ENCODE assay signal across 1 cellular context in the genomic region with DNA sequence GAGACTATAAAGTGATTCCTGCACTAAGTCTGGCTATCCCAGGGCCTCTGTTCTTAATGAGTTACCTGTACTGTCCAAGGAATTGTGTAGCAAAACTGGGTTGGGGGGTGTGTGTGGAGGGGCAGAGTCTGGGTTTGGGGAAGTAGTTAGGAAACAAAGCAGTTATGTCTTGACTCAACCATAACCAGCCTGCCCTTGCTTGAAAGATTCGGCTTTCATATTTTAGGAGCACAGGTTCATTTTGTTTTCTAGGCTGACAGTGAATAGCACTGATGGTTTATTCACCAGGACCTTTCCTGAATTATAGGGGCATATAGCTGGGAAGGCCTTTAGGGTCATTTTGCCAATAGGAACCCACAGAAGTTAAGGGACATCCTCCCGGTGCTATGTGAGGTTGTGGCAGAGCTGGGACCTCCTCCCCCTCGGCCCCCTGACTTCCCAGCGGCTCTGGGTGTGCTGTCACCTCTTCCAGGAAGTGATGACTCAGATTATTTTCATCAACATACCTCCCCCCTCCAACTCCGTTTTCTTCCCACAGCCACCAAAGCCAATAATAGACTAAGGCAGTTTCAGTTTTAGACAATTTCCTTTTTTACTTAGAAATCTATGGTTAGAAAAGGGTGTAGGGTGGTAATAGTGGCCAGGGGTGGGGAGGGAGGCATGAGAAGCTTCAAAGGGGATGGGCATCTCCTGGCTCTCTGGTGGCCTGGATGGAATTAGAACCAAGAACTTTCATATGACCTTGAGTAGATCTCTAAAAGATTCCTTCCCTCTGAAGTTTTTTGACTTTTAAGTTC.
TF ChIP-seq lines count a peak whose summit lies in the region.

No MANE protein-coding gene starts in this region.

TF ChIP-seq in GM12878, 131 proteins besides CTCF, POLR2A, EP300 and RAD21 (continued from another document and continues in another):
- TF ChIP-seq, protein P1, sequence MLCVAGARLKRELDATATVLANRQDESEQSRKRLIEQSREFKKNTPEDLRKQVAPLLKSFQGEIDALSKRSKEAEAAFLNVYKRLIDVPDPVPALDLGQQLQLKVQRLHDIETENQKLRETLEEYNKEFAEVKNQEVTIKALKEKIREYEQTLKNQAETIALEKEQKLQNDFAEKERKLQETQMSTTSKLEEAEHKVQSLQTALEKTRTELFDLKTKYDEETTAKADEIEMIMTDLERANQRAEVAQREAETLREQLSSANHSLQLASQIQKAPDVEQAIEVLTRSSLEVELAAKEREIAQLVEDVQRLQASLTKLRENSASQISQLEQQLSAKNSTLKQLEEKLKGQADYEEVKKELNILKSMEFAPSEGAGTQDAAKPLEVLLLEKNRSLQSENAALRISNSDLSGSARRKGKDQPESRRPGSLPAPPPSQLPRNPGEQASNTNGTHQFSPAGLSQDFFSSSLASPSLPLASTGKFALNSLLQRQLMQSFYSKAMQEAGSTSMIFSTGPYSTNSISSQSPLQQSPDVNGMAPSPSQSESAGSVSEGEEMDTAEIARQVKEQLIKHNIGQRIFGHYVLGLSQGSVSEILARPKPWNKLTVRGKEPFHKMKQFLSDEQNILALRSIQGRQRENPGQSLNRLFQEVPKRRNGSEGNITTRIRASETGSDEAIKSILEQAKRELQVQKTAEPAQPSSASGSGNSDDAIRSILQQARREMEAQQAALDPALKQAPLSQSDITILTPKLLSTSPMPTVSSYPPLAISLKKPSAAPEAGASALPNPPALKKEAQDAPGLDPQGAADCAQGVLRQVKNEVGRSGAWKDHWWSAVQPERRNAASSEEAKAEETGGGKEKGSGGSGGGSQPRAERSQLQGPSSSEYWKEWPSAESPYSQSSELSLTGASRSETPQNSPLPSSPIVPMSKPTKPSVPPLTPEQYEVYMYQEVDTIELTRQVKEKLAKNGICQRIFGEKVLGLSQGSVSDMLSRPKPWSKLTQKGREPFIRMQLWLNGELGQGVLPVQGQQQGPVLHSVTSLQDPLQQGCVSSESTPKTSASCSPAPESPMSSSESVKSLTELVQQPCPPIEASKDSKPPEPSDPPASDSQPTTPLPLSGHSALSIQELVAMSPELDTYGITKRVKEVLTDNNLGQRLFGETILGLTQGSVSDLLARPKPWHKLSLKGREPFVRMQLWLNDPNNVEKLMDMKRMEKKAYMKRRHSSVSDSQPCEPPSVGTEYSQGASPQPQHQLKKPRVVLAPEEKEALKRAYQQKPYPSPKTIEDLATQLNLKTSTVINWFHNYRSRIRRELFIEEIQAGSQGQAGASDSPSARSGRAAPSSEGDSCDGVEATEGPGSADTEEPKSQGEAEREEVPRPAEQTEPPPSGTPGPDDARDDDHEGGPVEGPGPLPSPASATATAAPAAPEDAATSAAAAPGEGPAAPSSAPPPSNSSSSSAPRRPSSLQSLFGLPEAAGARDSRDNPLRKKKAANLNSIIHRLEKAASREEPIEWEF (IDR thresholded peaks at IDR 0.05; ENCODE audit: insufficient replicate concordance, low read depth, low read length), result no peak
- no peak for TF ChIP-seq MYB (IDR thresholded peaks at IDR 0.05; ENCODE audit: borderline replicate concordance, low read depth, low read length)
- TF ChIP-seq, protein P2, sequence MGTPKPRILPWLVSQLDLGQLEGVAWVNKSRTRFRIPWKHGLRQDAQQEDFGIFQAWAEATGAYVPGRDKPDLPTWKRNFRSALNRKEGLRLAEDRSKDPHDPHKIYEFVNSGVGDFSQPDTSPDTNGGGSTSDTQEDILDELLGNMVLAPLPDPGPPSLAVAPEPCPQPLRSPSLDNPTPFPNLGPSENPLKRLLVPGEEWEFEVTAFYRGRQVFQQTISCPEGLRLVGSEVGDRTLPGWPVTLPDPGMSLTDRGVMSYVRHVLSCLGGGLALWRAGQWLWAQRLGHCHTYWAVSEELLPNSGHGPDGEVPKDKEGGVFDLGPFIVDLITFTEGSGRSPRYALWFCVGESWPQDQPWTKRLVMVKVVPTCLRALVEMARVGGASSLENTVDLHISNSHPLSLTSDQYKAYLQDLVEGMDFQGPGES (IDR thresholded peaks at IDR 0.05), result no peak
- TF ChIP-seq TBL1XR1 (IDR thresholded peaks at IDR 0.05; ENCODE audit: low read depth, low read length), result peak; percentile 96
- TF ChIP-seq E2F8 (IDR thresholded peaks at IDR 0.05; ENCODE audit: low read depth, partially characterized antibody), result no peak
- no peak for TF ChIP-seq HDAC6 (IDR thresholded peaks at IDR 0.05; ENCODE audit: unreplicated experiment)
- no peak for TF ChIP-seq RB1 (IDR thresholded peaks at IDR 0.05; ENCODE audit: borderline replicate concordance)
- no peak for TF ChIP-seq FOXK2 (IDR thresholded peaks at IDR 0.05)
- TF ChIP-seq POLR2AphosphoS2 (IDR thresholded peaks at IDR 0.05; ENCODE audit: low read depth, low read length), result no peak
- no peak for TF ChIP-seq BRCA1 (IDR thresholded peaks at IDR 0.05; ENCODE audit: low read depth, low read length)
- no peak for TF ChIP-seq KDM1A (IDR thresholded peaks at IDR 0.05; ENCODE audit: borderline replicate concordance)
- TF ChIP-seq NFXL1 (IDR thresholded peaks at IDR 0.05; ENCODE audit: borderline replicate concordance), result no peak
- TF ChIP-seq IKZF2 (IDR thresholded peaks at IDR 0.05), result peak; percentile 99
- TF ChIP-seq SP1 (IDR thresholded peaks at IDR 0.05; ENCODE audit: low read depth, low read length), result peak; percentile 57
- TF ChIP-seq HCFC1 (IDR thresholded peaks at IDR 0.05; ENCODE audit: low read length), result no peak
- peak; percentile 99 for TF ChIP-seq NFIC (IDR thresholded peaks at IDR 0.05; ENCODE audit: low read depth, low read length)
- TF ChIP-seq HDAC2 (IDR thresholded peaks at IDR 0.05), result no peak
- TF ChIP-seq, protein P3, sequence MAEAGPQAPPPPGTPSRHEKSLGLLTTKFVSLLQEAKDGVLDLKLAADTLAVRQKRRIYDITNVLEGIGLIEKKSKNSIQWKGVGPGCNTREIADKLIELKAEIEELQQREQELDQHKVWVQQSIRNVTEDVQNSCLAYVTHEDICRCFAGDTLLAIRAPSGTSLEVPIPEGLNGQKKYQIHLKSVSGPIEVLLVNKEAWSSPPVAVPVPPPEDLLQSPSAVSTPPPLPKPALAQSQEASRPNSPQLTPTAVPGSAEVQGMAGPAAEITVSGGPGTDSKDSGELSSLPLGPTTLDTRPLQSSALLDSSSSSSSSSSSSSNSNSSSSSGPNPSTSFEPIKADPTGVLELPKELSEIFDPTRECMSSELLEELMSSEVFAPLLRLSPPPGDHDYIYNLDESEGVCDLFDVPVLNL (IDR thresholded peaks at IDR 0.05; ENCODE audit: low read depth, low read length), result no peak
- TF ChIP-seq CBFB (IDR thresholded peaks at IDR 0.05; ENCODE audit: low read depth), result peak; percentile 94
- TF ChIP-seq, protein P4, sequence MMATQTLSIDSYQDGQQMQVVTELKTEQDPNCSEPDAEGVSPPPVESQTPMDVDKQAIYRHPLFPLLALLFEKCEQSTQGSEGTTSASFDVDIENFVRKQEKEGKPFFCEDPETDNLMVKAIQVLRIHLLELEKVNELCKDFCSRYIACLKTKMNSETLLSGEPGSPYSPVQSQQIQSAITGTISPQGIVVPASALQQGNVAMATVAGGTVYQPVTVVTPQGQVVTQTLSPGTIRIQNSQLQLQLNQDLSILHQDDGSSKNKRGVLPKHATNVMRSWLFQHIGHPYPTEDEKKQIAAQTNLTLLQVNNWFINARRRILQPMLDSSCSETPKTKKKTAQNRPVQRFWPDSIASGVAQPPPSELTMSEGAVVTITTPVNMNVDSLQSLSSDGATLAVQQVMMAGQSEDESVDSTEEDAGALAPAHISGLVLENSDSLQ (IDR thresholded peaks at IDR 0.05), result 0 out of 2 replicates have a peak, but pooled peaks have one; percentile 12
- TF ChIP-seq EGR1 (IDR thresholded peaks at IDR 0.05; ENCODE audit: borderline replicate concordance in 1 of 2, low read depth in 2 of 2, low read length in 2 of 2), result peak in 1 of 2 experiments; percentile 89; a peak in 2 of 3 replicates
- TF ChIP-seq, protein P5, sequence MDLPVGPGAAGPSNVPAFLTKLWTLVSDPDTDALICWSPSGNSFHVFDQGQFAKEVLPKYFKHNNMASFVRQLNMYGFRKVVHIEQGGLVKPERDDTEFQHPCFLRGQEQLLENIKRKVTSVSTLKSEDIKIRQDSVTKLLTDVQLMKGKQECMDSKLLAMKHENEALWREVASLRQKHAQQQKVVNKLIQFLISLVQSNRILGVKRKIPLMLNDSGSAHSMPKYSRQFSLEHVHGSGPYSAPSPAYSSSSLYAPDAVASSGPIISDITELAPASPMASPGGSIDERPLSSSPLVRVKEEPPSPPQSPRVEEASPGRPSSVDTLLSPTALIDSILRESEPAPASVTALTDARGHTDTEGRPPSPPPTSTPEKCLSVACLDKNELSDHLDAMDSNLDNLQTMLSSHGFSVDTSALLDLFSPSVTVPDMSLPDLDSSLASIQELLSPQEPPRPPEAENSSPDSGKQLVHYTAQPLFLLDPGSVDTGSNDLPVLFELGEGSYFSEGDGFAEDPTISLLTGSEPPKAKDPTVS (IDR thresholded peaks at IDR 0.05; ENCODE audit: low read depth, low read length), result no peak
- peak; percentile 81 for TF ChIP-seq NBN (IDR thresholded peaks at IDR 0.05)
- no peak for TF ChIP-seq CBX3 (IDR thresholded peaks at IDR 0.05; ENCODE audit: borderline replicate concordance, low read depth)
- no peak for TF ChIP-seq ZNF217 (IDR thresholded peaks at IDR 0.05)
- 0 out of 2 replicates have a peak, but pooled peaks have one; percentile 55 for TF ChIP-seq RCOR1 (conservative IDR thresholded peaks at IDR 0.05; ENCODE audit: low read depth, low read length)
- TF ChIP-seq ATF7 (IDR thresholded peaks at IDR 0.05; ENCODE audit: low read depth), result peak; percentile 87
- TF ChIP-seq FOS (IDR thresholded peaks at IDR 0.05; ENCODE audit: borderline replicate concordance, extremely low read depth, insufficient read length), result no peak
- TF ChIP-seq, protein P6, sequence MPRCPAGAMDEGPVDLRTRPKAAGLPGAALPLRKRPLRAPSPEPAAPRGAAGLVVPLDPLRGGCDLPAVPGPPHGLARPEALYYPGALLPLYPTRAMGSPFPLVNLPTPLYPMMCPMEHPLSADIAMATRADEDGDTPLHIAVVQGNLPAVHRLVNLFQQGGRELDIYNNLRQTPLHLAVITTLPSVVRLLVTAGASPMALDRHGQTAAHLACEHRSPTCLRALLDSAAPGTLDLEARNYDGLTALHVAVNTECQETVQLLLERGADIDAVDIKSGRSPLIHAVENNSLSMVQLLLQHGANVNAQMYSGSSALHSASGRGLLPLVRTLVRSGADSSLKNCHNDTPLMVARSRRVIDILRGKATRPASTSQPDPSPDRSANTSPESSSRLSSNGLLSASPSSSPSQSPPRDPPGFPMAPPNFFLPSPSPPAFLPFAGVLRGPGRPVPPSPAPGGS (IDR thresholded peaks at IDR 0.05; ENCODE audit: borderline replicate concordance, insufficient read depth, low read depth, low read length, poor library complexity, severe bottlenecking), result peak; percentile 88
- TF ChIP-seq, protein P7, sequence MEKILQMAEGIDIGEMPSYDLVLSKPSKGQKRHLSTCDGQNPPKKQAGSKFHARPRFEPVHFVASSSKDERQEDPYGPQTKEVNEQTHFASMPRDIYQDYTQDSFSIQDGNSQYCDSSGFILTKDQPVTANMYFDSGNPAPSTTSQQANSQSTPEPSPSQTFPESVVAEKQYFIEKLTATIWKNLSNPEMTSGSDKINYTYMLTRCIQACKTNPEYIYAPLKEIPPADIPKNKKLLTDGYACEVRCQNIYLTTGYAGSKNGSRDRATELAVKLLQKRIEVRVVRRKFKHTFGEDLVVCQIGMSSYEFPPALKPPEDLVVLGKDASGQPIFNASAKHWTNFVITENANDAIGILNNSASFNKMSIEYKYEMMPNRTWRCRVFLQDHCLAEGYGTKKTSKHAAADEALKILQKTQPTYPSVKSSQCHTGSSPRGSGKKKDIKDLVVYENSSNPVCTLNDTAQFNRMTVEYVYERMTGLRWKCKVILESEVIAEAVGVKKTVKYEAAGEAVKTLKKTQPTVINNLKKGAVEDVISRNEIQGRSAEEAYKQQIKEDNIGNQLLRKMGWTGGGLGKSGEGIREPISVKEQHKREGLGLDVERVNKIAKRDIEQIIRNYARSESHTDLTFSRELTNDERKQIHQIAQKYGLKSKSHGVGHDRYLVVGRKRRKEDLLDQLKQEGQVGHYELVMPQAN (conservative IDR thresholded peaks at IDR 0.05), result no peak
- no peak for TF ChIP-seq ZNF622 (IDR thresholded peaks at IDR 0.05)
- no peak for TF ChIP-seq BCLAF1 (IDR thresholded peaks at IDR 0.05)
- TF ChIP-seq NR2C2 (IDR thresholded peaks at IDR 0.05; ENCODE audit: borderline replicate concordance, control insufficient read depth, insufficient read length, low read depth), result no peak
- peak; percentile 41; the same call in 1 of the 2 replicates for TF ChIP-seq BMI1 (IDR thresholded peaks at IDR 0.05; ENCODE audit: borderline replicate concordance)
- TF ChIP-seq SREBF2 (IDR thresholded peaks at IDR 0.05; ENCODE audit: low read length), result no peak
- TF ChIP-seq CREM (IDR thresholded peaks at IDR 0.05; ENCODE audit: low read depth), result peak; percentile 89
- TF ChIP-seq SIX5 (IDR thresholded peaks at IDR 0.05; ENCODE audit: low read depth, low read length, severe bottlenecking), result peak; percentile 14
- no peak for TF ChIP-seq SREBF1 (IDR thresholded peaks at IDR 0.05; ENCODE audit: low read length)
